Comparison of ENCODE assay signal across 11 cellular contexts in the genomic region with DNA sequence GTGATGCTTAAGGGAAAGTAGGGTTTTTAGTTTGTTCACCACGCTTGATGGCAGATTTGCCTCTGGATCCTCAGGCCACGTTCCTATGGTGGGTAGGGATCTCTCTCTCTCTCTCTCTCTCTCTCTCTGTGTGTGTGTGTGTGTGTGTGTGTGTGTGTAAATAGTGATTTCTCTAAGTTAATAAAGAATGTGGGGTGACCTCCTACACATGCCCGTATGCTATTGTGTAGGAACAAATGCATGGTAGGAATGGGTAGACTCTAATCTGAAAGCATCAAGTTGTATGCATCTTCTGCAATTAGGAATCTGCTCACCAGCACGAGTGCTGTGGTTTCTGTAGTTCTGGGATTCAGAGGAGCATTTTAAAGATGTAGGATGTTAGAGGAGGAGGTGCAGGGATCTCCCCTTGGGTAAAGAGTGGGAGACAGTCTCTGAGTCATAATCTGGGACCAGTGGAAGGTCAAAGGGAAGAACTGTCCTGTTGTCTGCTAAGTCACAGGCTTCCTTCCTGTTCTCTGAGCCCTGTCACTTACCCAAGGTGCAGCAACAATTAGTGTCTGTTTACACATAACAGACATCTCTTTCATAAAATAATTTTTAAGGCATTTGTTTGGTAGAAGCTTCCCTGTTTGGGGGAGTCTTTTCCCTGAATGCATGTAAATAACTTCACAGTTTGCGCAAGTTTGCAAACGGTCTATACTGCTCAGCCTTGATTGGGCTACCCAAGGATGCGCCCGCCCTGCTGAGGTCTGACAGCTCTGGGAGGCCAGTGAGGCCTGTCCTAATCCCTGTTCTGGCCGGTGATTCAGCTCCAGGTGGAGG.
DNase-seq lines count a peak whose midpoint lies in the region; ATAC-seq and TF ChIP-seq lines count a peak whose summit lies in the region.
"Had no signal": no experiment of that assay in that cellular context is flagged by ENCODE, and none has a peak within 500 bp of the region (broad histone marks: within the 10 kb centered on the region; RNA-seq: fewer than 3 reads in every experiment).

No MANE protein-coding gene starts in this region.

- peaks cover 15 to 42% of the 10 kb centered on the region in 2 donors for H3K4me1 ChIP-seq in mucosa of rectum (ENCODE audit: control insufficient read depth in 2 of 2, insufficient read depth in 2 of 2, low read length in 2 of 2)

- DNase-seq in CD14-positive monocyte (ENCODE audit: low spot score) (peak; percentile 61), Kasumi-1 (lab: John Stamatoyannopoulos, UW) (peak; percentile 44 to 57), dermis blood vessel endothelial cell (peak; percentile 26), hypothalamus (lab: John Stamatoyannopoulos, UW) (no peak), HuH-7.5 (ENCODE audit: low spot score) (no peak), NCI-H774 (lab: John Stamatoyannopoulos, UW) (no peak)
- DNase-seq: cerebellar nuclear complex, COR-L47, NCI-H526 treated with DMSO at 0.1 percent for 48 hours had no signal

- H3K27ac ChIP-seq in mucosa of rectum (ENCODE audit: low read depth in 2 of 2, low read length in 2 of 2): peak overlapping the region; percentile 29 to 62

- peaks cover 49% of the 10 kb centered on the region for H3K4me1 Mint-ChIP-seq in CD14-positive monocyte

- no peaks in the 10 kb centered on the region for H3K9me3 Mint-ChIP-seq in CD14-positive monocyte

- H3K27me3 ChIP-seq in mucosa of rectum (ENCODE audit: control insufficient read depth in 2 of 2, insufficient read depth in 2 of 2, low read length in 2 of 2): no peaks in the 10 kb centered on the region

- no peaks in the 10 kb centered on the region for H3K9me3 ChIP-seq in mucosa of rectum (ENCODE audit: control insufficient read depth in 2 of 2, low read length in 2 of 2)

- no peak for ATAC-seq in HG02642 (IDR thresholded peaks at IDR 0.05; ENCODE audit: poor library complexity, unreplicated experiment)

- no peak for TF ChIP-seq CTCF in CD14-positive monocyte (IDR thresholded peaks at IDR 0.05)

- H3K27me3 Mint-ChIP-seq in CD14-positive monocyte (ENCODE audit: low read depth in 3 of 3): peaks cover 0 to 1% (median 1%) of the 10 kb centered on the region in 3 donors

- intact Hi-C loops in CD14-positive monocyte (cut with micrococcal nuclease): no loop called here

- H3K9ac ChIP-seq in mucosa of rectum (ENCODE audit: low read depth in 1 of 2, low read length in 2 of 2): peak overlapping the region in 1 of 2 donors; percentile 8

- H3K4me3 Mint-ChIP-seq in CD14-positive monocyte: no peak overlapping the region

- peak overlapping the region; percentile 58 to 80 (median 69) for H3K27ac Mint-ChIP-seq in CD14-positive monocyte

- H3K36me3 ChIP-seq in mucosa of rectum (ENCODE audit: control insufficient read depth in 2 of 2, insufficient read depth in 2 of 2, low read length in 2 of 2): no peaks in the 10 kb centered on the region

- H3K36me3 Mint-ChIP-seq in CD14-positive monocyte: no peaks in the 10 kb centered on the region

- H3K4me3 ChIP-seq in mucosa of rectum (ENCODE audit: low read length in 2 of 2): no peak overlapping the region

Comparison
In these comparisons a context has a peak if more than half of its experiments do, and no peak if none do; other contexts are left out.
1. DNase-seq: peak in CD14-positive monocyte (single experiment), Kasumi-1 (2 of 2) and dermis blood vessel endothelial cell (single experiment); none in hypothalamus (0 of 51), HuH-7.5 (single experiment) and NCI-H774 (single experiment).